8 cellular contexts compared by ENCODE assay signal in the genomic region with DNA sequence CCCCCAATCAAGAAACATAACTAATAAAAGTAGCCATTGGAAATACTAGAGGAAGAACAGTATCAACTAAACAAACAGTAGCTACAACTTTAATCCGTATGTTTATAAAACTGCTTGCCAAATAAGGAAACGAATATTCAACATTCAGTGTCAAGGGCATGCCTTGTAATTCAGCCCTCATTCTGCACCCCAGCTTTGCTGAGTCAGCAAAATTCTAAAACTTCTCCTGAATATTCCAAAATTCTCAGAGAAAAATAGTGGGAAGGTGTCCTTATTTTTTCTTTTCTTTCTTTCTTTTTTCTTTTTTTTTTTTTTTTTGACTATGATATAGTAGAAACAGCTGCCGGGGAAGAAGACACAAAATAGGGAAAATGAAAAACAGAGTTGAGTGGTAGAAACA.
"Had no signal": no experiment of that assay in that cellular context is flagged by ENCODE, and none has a peak within 500 bp of the region (broad histone marks: within the 10 kb centered on the region; RNA-seq: fewer than 3 reads in every experiment).

No MANE protein-coding gene starts in this region.

- H3K27ac Mint-ChIP-seq: H9 had no signal

- H3K9ac ChIP-seq: KMS-11 had no signal

- H3K4me3 Mint-ChIP-seq: H9 had no signal

- FAIRE-seq: H54, HTR-8/SVneo had no signal

- H3K4me2 ChIP-seq: KMS-11 had no signal

- H3K27ac ChIP-seq: KMS-11 had no signal

- H3K4me1 Mint-ChIP-seq: H9 had no signal

- DNase-seq: GOT3, H9, HCEC 1CT, Karpas-422, KBM-7 had no signal
